In genomic region chr16:280552-280951, GRCh38 we compare ENCODE assay signal across 1 cellular context.
TF ChIP-seq lines count a peak whose summit lies in the region.

TSS of gene ARHGDIG (plus strand) at chr16:280591. CDS start at chr16:280681, 90 bp downstream.

TF ChIP-seq in GM23338, 12 proteins besides CTCF, POLR2A, EP300 and RAD21 (continued from another document):
- no peak for TF ChIP-seq ZNF462 (CRISPR knock-in tag; IDR thresholded peaks at IDR 0.05)
- no peak for TF ChIP-seq EZH2 (IDR thresholded peaks at IDR 0.05; ENCODE audit: low read depth, unreplicated experiment)
- no peak for TF ChIP-seq ETS1 (IDR thresholded peaks at IDR 0.05)
- TF ChIP-seq POLR2AphosphoS5 (IDR thresholded peaks at IDR 0.05; ENCODE audit: low read depth), result no peak
- TF ChIP-seq NANOG (IDR thresholded peaks at IDR 0.05; ENCODE audit: borderline replicate concordance), result no peak
